Comparison of ENCODE assay signal across 15 cellular contexts in the genomic region with DNA sequence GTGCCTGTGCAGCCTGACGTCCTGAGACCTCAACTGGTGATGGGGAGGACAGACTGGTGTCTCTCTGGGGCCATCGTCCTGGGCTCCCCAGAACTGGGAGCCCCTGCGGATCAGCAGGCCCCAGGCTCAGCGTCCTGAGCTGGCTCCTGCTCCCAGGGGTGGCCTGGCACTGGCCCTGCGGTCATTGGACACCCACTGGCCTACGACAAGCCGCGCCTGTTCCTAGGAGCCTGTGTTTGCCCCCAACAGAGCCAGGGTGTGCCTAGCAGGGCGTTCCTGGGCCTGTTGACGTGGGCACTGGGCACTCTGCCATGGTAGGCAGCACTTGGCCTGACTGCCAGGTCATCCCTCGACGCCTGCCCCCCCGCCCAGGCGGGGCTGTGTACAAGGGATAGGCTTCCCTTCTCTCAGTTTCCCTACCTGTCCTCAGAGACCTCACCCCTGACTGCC. TPM values are rescaled to one million over a fixed set of nuclear protein-coding genes. Genes with fewer than 3 reads are reported as not detected.
DNase-seq lines count a peak whose midpoint lies in the region; ATAC-seq and TF ChIP-seq lines count a peak whose summit lies in the region.
"Had no signal": no experiment of that assay in that cellular context is flagged by ENCODE, and none has a peak within 500 bp of the region (broad histone marks: within the 10 kb centered on the region; RNA-seq: fewer than 3 reads in every experiment).

No MANE protein-coding gene starts in this region.

- H3K4me3 Mint-ChIP-seq in activated T-cell treated with anti-CD3 and anti-CD28 coated beads, Interleukin-2, amount 50 U/mL, for 72 hours: no peak overlapping the region
- H3K4me3 Mint-ChIP-seq: activated CD4-positive, alpha-beta T cell treated with anti-CD3 and anti-CD28 coated beads for 36 hours; CD8-positive, alpha-beta T cell; nephron had no signal

- intact Hi-C loops in HCT116 (cut with micrococcal nuclease): no loop called here
- intact Hi-C loops in ascending aorta (cut with DNase I): loop anchor here (10.0 kb wide), 1 partner anchor 752 kb away; the partner anchor contains the start of gene CRIP1
- intact Hi-C loops in right cardiac atrium (cut with DNase I): no loop called here

- no peaks in the 10 kb centered on the region for H3K9me3 ChIP-seq in HCT116 (ENCODE audit: control insufficient read depth in 1 of 2, insufficient read depth in 1 of 2, low read depth in 1 of 2, low read length in 2 of 2)
- H3K9me3 ChIP-seq in ascending aorta: no peaks in the 10 kb centered on the region
- H3K9me3 ChIP-seq in right cardiac atrium (ENCODE audit: control insufficient read depth, low read length): no peaks in the 10 kb centered on the region
- H3K9me3 ChIP-seq in skeletal muscle tissue (ENCODE audit: control insufficient read depth in 3 of 3, low read length in 3 of 3): no peaks in the 10 kb centered on the region

- no peak overlapping the region for H3K4me3 ChIP-seq in HCT116 (replicated peaks in 1 of 2; ENCODE audit: low read depth in 1 of 2, low read length in 2 of 2)
- no peak overlapping the region for H3K4me3 ChIP-seq in ascending aorta
- H3K4me3 ChIP-seq in right cardiac atrium (ENCODE audit: low read length): no peak overlapping the region
- H3K4me3 ChIP-seq in skeletal muscle tissue (ENCODE audit: low read length in 3 of 3): peak overlapping the region in 1 of 3 donors; percentile 8

- 63% methylated on average over 14 of the region's 14 CpGs for WGBS in right cardiac atrium

- BruUV-seq in HCT116 (replicated peaks; lab: Mats Ljungman, UMichigan): no TSS peak

- no peak for DNase-seq in HCT116 (ENCODE audit: low read depth, low spot score)
- DNase-seq in ascending aorta (ENCODE audit: low spot score in 2 of 2): peak in 1 of 2 donors; percentile 90
- peak; percentile 82 to 92 (median 91) for DNase-seq in right cardiac atrium
- DNase-seq in activated T-cell treated with anti-CD3 and anti-CD28 coated beads, Interleukin-2, amount 50 U/mL, for 72 hours: no peak
- DNase-seq in medulla oblongata (ENCODE audit: extremely low spot score): no peak
- no peak for DNase-seq in stimulated activated CD4-positive, alpha-beta T cell treated with anti-CD3 and anti-CD28 coated beads, Interleukin-4, amount 100 ng/mL, for 24 hours
- DNase-seq in activated CD8-positive, alpha-beta memory T cell treated with anti-CD3 and anti-CD28 coated beads, Interleukin-2, amount 50 U/mL, for 4 hours: no peak
- DNase-seq: activated CD4-positive, alpha-beta T cell treated with anti-CD3 and anti-CD28 coated beads for 36 hours; activated T-cell treated with anti-CD3 and anti-CD28 coated beads, Interleukin-2, amount 50 U/mL, for 48 hours; CD8-positive, alpha-beta T cell; NCI-H1417 treated with DMSO at 0.1 percent for 48 hours; NK-92 treated with Interleukin-12 subunit alpha and Interleukin-12 subunit beta, amount 100 ng/mL, for 24 hours; stimulated activated CD4-positive, alpha-beta T cell treated with anti-CD3 and anti-CD28 coated beads, Interleukin-12 subunit alpha, Interleukin-12 subunit beta, amount 100 ng/mL, for 4 hours had no signal

- H3K27me3 Mint-ChIP-seq in activated T-cell treated with anti-CD3 and anti-CD28 coated beads, Interleukin-2, amount 50 U/mL, for 72 hours (ENCODE audit: low read depth): no peaks in the 10 kb centered on the region
- H3K27me3 Mint-ChIP-seq: activated CD4-positive, alpha-beta T cell treated with anti-CD3 and anti-CD28 coated beads for 36 hours had no signal

- H4K20me1 ChIP-seq in HCT116 (ENCODE audit: insufficient read depth): no peaks in the 10 kb centered on the region

- no peaks in the 10 kb centered on the region for H3K36me3 ChIP-seq in HCT116 (ENCODE audit: control insufficient read depth in 1 of 2, insufficient read depth in 2 of 2, low read length in 2 of 2)
- H3K36me3 ChIP-seq in ascending aorta: peaks cover 0 to under 1% of the 10 kb centered on the region in 2 donors
- peaks cover 0 to 13% (median 1%) of the 10 kb centered on the region in 3 donors for H3K36me3 ChIP-seq in skeletal muscle tissue (ENCODE audit: control insufficient read depth in 3 of 3, insufficient read depth in 3 of 3, low read length in 3 of 3)

- H3K27ac ChIP-seq in HCT116 (ENCODE audit: low read depth, low read length) (peak overlapping the region; percentile 42; the same call in 1 of the 2 replicates), ascending aorta (peak overlapping the region; percentile 93 to 94), right cardiac atrium (ENCODE audit: low read length) (peak overlapping the region; percentile 79), skeletal muscle tissue (ENCODE audit: low read depth, low read length) (peak overlapping the region; percentile 96)

- no peaks in the 10 kb centered on the region for H3K79me2 ChIP-seq in HCT116 (ENCODE audit: insufficient read depth, low read length)

- H3K4me1 ChIP-seq in HCT116 (ENCODE audit: control insufficient read depth in 1 of 2, insufficient read depth in 2 of 2, low read length in 2 of 2) (peaks cover 18 to 19% of the 10 kb centered on the region in 2 experiments), ascending aorta (peaks cover 24 to 61% of the 10 kb centered on the region in 2 donors), right cardiac atrium (ENCODE audit: control insufficient read depth, insufficient read depth, low read length) (peaks cover 25% of the 10 kb centered on the region), skeletal muscle tissue (ENCODE audit: control insufficient read depth in 3 of 3, insufficient read depth in 3 of 3, low read length in 3 of 3) (peaks cover 91 to 97% (median 95%) of the 10 kb centered on the region in 3 donors)

- peak overlapping the region; percentile 16; the same call in 1 of the 2 replicates for H3K9ac ChIP-seq in HCT116 (ENCODE audit: low read length)
- peak overlapping the region; percentile 46 to 95 (median 80) for H3K9ac ChIP-seq in skeletal muscle tissue (ENCODE audit: low read depth in 1 of 3, low read length in 3 of 3)

- TF ChIP-seq CTCF in HCT116 (IDR thresholded peaks at IDR 0.05 in 2 of 3, conservative IDR thresholded peaks at IDR 0.05 in 1 of 3; ENCODE audit: borderline replicate concordance in 1 of 3, insufficient read depth in 1 of 3, low read depth in 2 of 3, low read length in 2 of 3) (no peak), ascending aorta (IDR thresholded peaks at IDR 0.05) (no peak)

- H3K4me2 ChIP-seq in HCT116 (ENCODE audit: low read length): peak overlapping the region; percentile 38

- H3K9me2 ChIP-seq in HCT116 (ENCODE audit: insufficient read depth): no peaks in the 10 kb centered on the region

- H3K27ac Mint-ChIP-seq in activated T-cell treated with anti-CD3 and anti-CD28 coated beads, Interleukin-2, amount 50 U/mL, for 72 hours: no peak overlapping the region
- H3K27ac Mint-ChIP-seq: activated CD4-positive, alpha-beta T cell treated with anti-CD3 and anti-CD28 coated beads for 36 hours; CD8-positive, alpha-beta T cell; nephron had no signal

- ATAC-seq in HCT116 (peak; percentile 39), right cardiac atrium (peak; percentile 42 to 55)
- ATAC-seq in activated T-cell treated with anti-CD3 and anti-CD28 coated beads, Interleukin-2, amount 50 U/mL, for 72 hours (replicated peaks in 1 of 2): no peak
- ATAC-seq: activated CD4-positive, alpha-beta T cell treated with anti-CD3 and anti-CD28 coated beads for 36 hours; CD8-positive, alpha-beta T cell had no signal

- H3K27me3 ChIP-seq in HCT116 (ENCODE audit: insufficient read depth, low read length) (no peaks in the 10 kb centered on the region), ascending aorta (no peaks in the 10 kb centered on the region), right cardiac atrium (ENCODE audit: control insufficient read depth, insufficient read depth) (no peaks in the 10 kb centered on the region), skeletal muscle tissue (ENCODE audit: control insufficient read depth in 3 of 3, insufficient read depth in 3 of 3, low read length in 3 of 3) (no peaks in the 10 kb centered on the region)

- no peak for TF ChIP-seq POLR2A in HCT116 (IDR thresholded peaks at IDR 0.05; ENCODE audit: borderline replicate concordance, extremely low read depth, insufficient read depth, insufficient read length)

- H2AFZ ChIP-seq in HCT116 (ENCODE audit: low read depth, low read length, poor library complexity, severe bottlenecking): no peak overlapping the region

- TF ChIP-seq RAD21 in HCT116 (IDR thresholded peaks at IDR 0.05; ENCODE audit: low read depth): no peak

- RAD21 ChIA-PET in HCT116 (lab: Charles Lee; ENCODE audit: low non-redundant PET in 1 of 2, low total read pairs in 2 of 2, uncharacterized antibody in 2 of 2, unreplicated experiment in 2 of 2): no interaction called here

- CTCF ChIA-PET in HCT116 (lab: Charles Lee): no interaction called here

- POLR2A ChIA-PET in HCT116 (lab: Charles Lee): no interaction called here

- H3K36me3 Mint-ChIP-seq in activated T-cell treated with anti-CD3 and anti-CD28 coated beads, Interleukin-2, amount 50 U/mL, for 72 hours (ENCODE audit: insufficient read depth in 2 of 2): no peaks in the 10 kb centered on the region
- H3K36me3 Mint-ChIP-seq: CD8-positive, alpha-beta T cell had no signal

- H3K9me3 Mint-ChIP-seq in activated T-cell treated with anti-CD3 and anti-CD28 coated beads, Interleukin-2, amount 50 U/mL, for 72 hours: no peaks in the 10 kb centered on the region
- H3K9me3 Mint-ChIP-seq: CD8-positive, alpha-beta T cell; nephron had no signal

- H3K4me1 Mint-ChIP-seq in activated T-cell treated with anti-CD3 and anti-CD28 coated beads, Interleukin-2, amount 50 U/mL, for 72 hours (ENCODE audit: low read depth): no peaks in the 10 kb centered on the region
- H3K4me1 Mint-ChIP-seq: activated CD4-positive, alpha-beta T cell treated with anti-CD3 and anti-CD28 coated beads for 36 hours; nephron had no signal

TF ChIP-seq in HCT116, 20 proteins besides CTCF, POLR2A, EP300 and RAD21 (continues in another document):
- TF ChIP-seq POLR2AphosphoS5 (IDR thresholded peaks at IDR 0.05; ENCODE audit: low read depth, low read length): 0 out of 2 replicates have a peak, but pooled peaks have one; percentile 23

RNA-seq across cellular contexts. Expression of gene ADSS1, which starts 8.4 kb away (rescaled TPM):
- total RNA-seq in HCT116 (2021; ENCODE audit: unreplicated experiment): 9.9 TPM
- 12.5 and 15.4 TPM in 2 replicates for polyA plus RNA-seq in HCT116 (2012)
- 30.2 TPM for total RNA-seq in ascending aorta
- 100 to 1,000 TPM; 156 to 212 (median 188) TPM for total RNA-seq in right cardiac atrium
- polyA plus RNA-seq in right cardiac atrium: 217 TPM
- 89.8 TPM for total RNA-seq in skeletal muscle tissue
- 1 to 10 TPM; 4.6 to 6.1 TPM for total RNA-seq in activated T-cell treated with anti-CD3 and anti-CD28 coated beads, Interleukin-2, amount 50 U/mL, for 72 hours

RNA-seq across cellular contexts. Expression of gene SIVA1, which starts 20.6 kb away (rescaled TPM):
- total RNA-seq in HCT116 (2021; ENCODE audit: unreplicated experiment) (141 TPM), ascending aorta (410 TPM), right cardiac atrium (10 to 100 TPM; 74.6 to 88.5 (median 85.1) TPM), skeletal muscle tissue (51.7 TPM)
- 142 and 171 TPM in 2 replicates for polyA plus RNA-seq in HCT116 (2012)
- polyA plus RNA-seq in right cardiac atrium: 201 TPM
- 10 to 100 TPM; 72.9 TPM for total RNA-seq in activated T-cell treated with anti-CD3 and anti-CD28 coated beads, Interleukin-2, amount 50 U/mL, for 72 hours

RNA-seq across cellular contexts. Expression of gene INF2, which starts 43.0 kb away (rescaled TPM):
- total RNA-seq in HCT116 (2021; ENCODE audit: unreplicated experiment) (95.8 TPM), ascending aorta (249 TPM), right cardiac atrium (10 to 100 TPM; 36.2 to 46.4 (median 42.3) TPM), skeletal muscle tissue (14.6 TPM)
- 43.9 and 46.6 TPM in 2 replicates for polyA plus RNA-seq in HCT116 (2012)
- 36.6 TPM for polyA plus RNA-seq in right cardiac atrium
- total RNA-seq in activated T-cell treated with anti-CD3 and anti-CD28 coated beads, Interleukin-2, amount 50 U/mL, for 72 hours: 10 to 100 TPM; 37.6 to 38.8 TPM

Comparison
In these comparisons a context has a peak if more than half of its experiments do, and no peak if none do; other contexts are left out.
1. ATAC-seq: peak in HCT116 (single experiment) and right cardiac atrium (2 of 2); none in activated T-cell treated with anti-CD3 and anti-CD28 coated beads, Interleukin-2, amount 50 U/mL, for 72 hours (0 of 2).
2. DNase-seq: peak in right cardiac atrium (3 of 3); none in HCT116 (single experiment), activated T-cell treated with anti-CD3 and anti-CD28 coated beads, Interleukin-2, amount 50 U/mL, for 72 hours (0 of 2), medulla oblongata (single experiment), stimulated activated CD4-positive, alpha-beta T cell treated with anti-CD3 and anti-CD28 coated beads, Interleukin-4, amount 100 ng/mL, for 24 hours (single experiment) and activated CD8-positive, alpha-beta memory T cell treated with anti-CD3 and anti-CD28 coated beads, Interleukin-2, amount 50 U/mL, for 4 hours (single experiment).
3. H3K27ac ChIP-seq: peak in every context shown above with its lines; median percentile 96 in skeletal muscle tissue; 94 in ascending aorta; 79 in right cardiac atrium; 42 in HCT116.